1 cellular context compared by ENCODE assay signal in genomic region chr19:3697671-3698385, GRCh38.
TF ChIP-seq lines count a peak whose summit lies in the region.

No MANE protein-coding gene starts in this region.

TF ChIP-seq in K562, 482 proteins besides CTCF, POLR2A, EP300 and RAD21:
- TF ChIP-seq POLR2G (IDR thresholded peaks at IDR 0.05; ENCODE audit: low read depth, low read length) (0 out of 2 replicates have a peak, but pooled peaks have one; percentile 18), TEAD4 (IDR thresholded peaks at IDR 0.05; ENCODE audit: low read length) (no peak), TEAD4 (CRISPR knock-in tag; IDR thresholded peaks at IDR 0.05; ENCODE audit: borderline replicate concordance) (0 out of 2 replicates have a peak, but pooled peaks have one; percentile 39), HNRNPL (IDR thresholded peaks at IDR 0.05; ENCODE audit: low read depth, low read length) (0 out of 2 replicates have a peak, but pooled peaks have one; percentile 38), ATF1 (CRISPR knock-in tag; IDR thresholded peaks at IDR 0.05) (no peak), ATF1 (tag; IDR thresholded peaks at IDR 0.05) (no peak)
